Comparison of ENCODE assay signal across 7 cellular contexts in the genomic region with DNA sequence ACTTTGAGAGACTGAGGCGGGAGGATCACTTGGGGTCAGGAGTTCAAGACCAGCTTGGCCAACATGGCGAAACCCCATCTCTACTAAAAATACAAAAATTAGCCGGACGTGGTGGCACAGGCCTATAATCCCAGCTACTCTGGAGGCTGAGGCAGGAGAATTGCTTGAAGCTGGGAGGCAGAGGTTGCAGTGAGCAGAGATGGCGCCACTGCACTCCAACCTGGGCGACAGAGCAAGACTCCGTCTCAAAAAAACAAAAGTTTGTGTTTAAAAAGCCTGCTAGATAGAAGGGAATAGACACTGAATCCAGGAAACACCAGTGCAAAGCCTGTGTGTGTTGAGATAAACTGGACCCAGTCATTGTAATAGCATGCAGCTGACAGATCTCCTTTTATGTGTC. TPM values are rescaled to one million over a fixed set of nuclear protein-coding genes. Genes with fewer than 3 reads are reported as not detected.
A peak's percentile ranks its signal among the peaks of the same experiment; 100 is the strongest.
DNase-seq lines count a peak whose midpoint lies in the region; ATAC-seq and TF ChIP-seq lines count a peak whose summit lies in the region.
"Not testable (repeated sequence)": the region's sequence is repeated elsewhere in the genome, so short reads cannot be mapped to it uniquely, and the experiment has no call there.

No MANE protein-coding gene starts in this region.

- peaks cover 28% of the 10 kb centered on the region for H3K4me1 Mint-ChIP-seq in T-helper 17 cell
- peaks cover 10% of the 10 kb centered on the region for H3K4me1 Mint-ChIP-seq in brain
- H3K4me1 Mint-ChIP-seq in naive B cell = peaks cover 33 to 40% (median 35%) of the 10 kb centered on the region in 3 donors
- H3K4me1 Mint-ChIP-seq in neural progenitor cell = not testable (repeated sequence)

- H3K79me2 ChIP-seq in OCI-LY1 (ENCODE audit: insufficient read depth, low read length) = peaks cover 21% of the 10 kb centered on the region
- not testable (repeated sequence) for H3K79me2 ChIP-seq in neural progenitor cell (ENCODE audit: low read depth)

- H3K27ac Mint-ChIP-seq in T-helper 17 cell, brain, neural progenitor cell: not testable (repeated sequence)
- peak overlapping the region in 1 of 6 donors; percentile 99 for H3K27ac Mint-ChIP-seq in naive B cell

- peaks cover 0 to 18% (median 5%) of the 10 kb centered on the region in 11 experiments; a peak in 9 of 22 replicates for H4K20me1 ChIP-seq in BLaER1 treated with 17β-estradiol and CSF1 and Interleukin-3, amounts not matched to agents 10 nM and 100 nM
- not testable (repeated sequence) for H4K20me1 ChIP-seq in OCI-LY1 (ENCODE audit: insufficient read depth, low read length); neural progenitor cell (ENCODE audit: low read depth)

- H3K9me3 Mint-ChIP-seq in brain, naive B cell, neural progenitor cell: not testable (repeated sequence)

- not testable (repeated sequence) for H3K27me3 Mint-ChIP-seq in T-helper 17 cell, naive B cell
- H3K27me3 Mint-ChIP-seq in brain = peaks cover 52% of the 10 kb centered on the region
- peaks cover 16% of the 10 kb centered on the region for H3K27me3 Mint-ChIP-seq in neural progenitor cell (ENCODE audit: insufficient read depth, low read depth)

- not testable (repeated sequence) for H3K36me3 Mint-ChIP-seq in T-helper 17 cell (ENCODE audit: low read depth); brain; naive B cell; neural progenitor cell

- H3K4me2 ChIP-seq in BLaER1 treated with 17β-estradiol and CSF1 and Interleukin-3, amounts not matched to agents 10 nM and 100 nM = peak overlapping the region in 8 of 11 experiments; percentile 78 to 99 (median 90); a peak in 13 of 22 replicates
- H3K4me2 ChIP-seq in OCI-LY1 (ENCODE audit: low read length) = peak overlapping the region; percentile 95
- not testable (repeated sequence) for H3K4me2 ChIP-seq in neural progenitor cell

- H2AFZ ChIP-seq in OCI-LY1 (ENCODE audit: low read length); neural progenitor cell (replicated peaks): not testable (repeated sequence)

- H3K27me3 ChIP-seq in BLaER1 treated with 17β-estradiol and CSF1 and Interleukin-3, amounts not matched to agents 10 nM and 100 nM; OCI-LY1 (ENCODE audit: insufficient read depth, low read length): not testable (repeated sequence)
- H3K27me3 ChIP-seq in neural progenitor cell = peaks cover 30% of the 10 kb centered on the region

- not testable (repeated sequence) for H3K9me3 ChIP-seq in BLaER1 treated with 17β-estradiol and CSF1 and Interleukin-3, amounts not matched to agents 10 nM and 100 nM (replicated peaks in 1 of 11); ES-I3 (ENCODE audit: control insufficient read depth, insufficient read depth, low read length); OCI-LY1 (ENCODE audit: low read length); T-helper 17 cell (ENCODE audit: control insufficient read depth, low read length, poor library complexity, severe bottlenecking); neural progenitor cell (ENCODE audit: low read depth)

- not testable (repeated sequence) for H3F3A ChIP-seq in OCI-LY1 (ENCODE audit: insufficient read depth, low read length)
- peaks cover 11% of the 10 kb centered on the region for H3F3A ChIP-seq in neural progenitor cell (ENCODE audit: low read depth)

- ATAC-seq in T-helper 17 cell; naive B cell (ENCODE audit: low read depth in 2 of 2): not testable (repeated sequence)

- H3K9me2 ChIP-seq in OCI-LY1 (ENCODE audit: low read depth, low read length) = not testable (repeated sequence)

- not testable (repeated sequence) for TF ChIP-seq CTCF in OCI-LY1 (IDR thresholded peaks at IDR 0.05; ENCODE audit: low read length); brain (conservative IDR thresholded peaks at IDR 0.05); neural progenitor cell (IDR thresholded peaks at IDR 0.05)

- H3K36me3 ChIP-seq in BLaER1 treated with 17β-estradiol and CSF1 and Interleukin-3, amounts not matched to agents 10 nM and 100 nM; ES-I3 (ENCODE audit: insufficient read depth, low read length); OCI-LY1 (ENCODE audit: insufficient read depth, low read length); neural progenitor cell: not testable (repeated sequence)

- peak overlapping the region; percentile 98 for H3K4me3 Mint-ChIP-seq in T-helper 17 cell
- H3K4me3 Mint-ChIP-seq in brain = peak overlapping the region; percentile 10 to 97 (median 53)
- H3K4me3 Mint-ChIP-seq in naive B cell = peak overlapping the region in 6 of 8 donors; percentile 15 to 97 (median 94)
- H3K4me3 Mint-ChIP-seq in neural progenitor cell = peak overlapping the region; percentile 93

- H3K9ac ChIP-seq in BLaER1 treated with 17β-estradiol and CSF1 and Interleukin-3, amounts not matched to agents 10 nM and 100 nM; neural progenitor cell: not testable (repeated sequence)
- H3K9ac ChIP-seq in ES-I3 (ENCODE audit: low read depth, low read length) (peak overlapping the region; percentile 83; the same call in 1 of the 2 replicates), OCI-LY1 (ENCODE audit: low read length) (peak overlapping the region; percentile 90; the same call in 1 of the 2 replicates)

- H3K4me3 ChIP-seq in BLaER1 treated with 17β-estradiol and CSF1 and Interleukin-3, amounts not matched to agents 10 nM and 100 nM; neural progenitor cell: not testable (repeated sequence)
- H3K4me3 ChIP-seq in OCI-LY1 (ENCODE audit: low read depth, low read length, poor library complexity, severe bottlenecking) = peak overlapping the region; percentile 75

- not testable (repeated sequence) for H3K27ac ChIP-seq in BLaER1 treated with 17β-estradiol and CSF1 and Interleukin-3, amounts not matched to agents 10 nM and 100 nM; neural progenitor cell
- H3K27ac ChIP-seq in OCI-LY1 (ENCODE audit: low read depth, low read length, poor library complexity, severe bottlenecking) = peak overlapping the region; percentile 99

- DNase-seq in T-helper 17 cell; naive B cell; neural progenitor cell (ENCODE audit: low spot score): not testable (repeated sequence)

- peaks cover 12 to 39% (median 18%) of the 10 kb centered on the region in 10 experiments for H3K4me1 ChIP-seq in BLaER1 treated with 17β-estradiol and CSF1 and Interleukin-3, amounts not matched to agents 10 nM and 100 nM
- not testable (repeated sequence) for H3K4me1 ChIP-seq in ES-I3 (ENCODE audit: insufficient read depth, low read length); neural progenitor cell
- peaks cover 38% of the 10 kb centered on the region for H3K4me1 ChIP-seq in OCI-LY1 (ENCODE audit: insufficient read depth, low read length, severe bottlenecking)

RNA-seq across cellular contexts. Expression of a gene that starts 1.5 kb away (rescaled TPM):
- total RNA-seq in T-helper 17 cell (10 to 100 TPM; 52.9 to 54.5 TPM), neural progenitor cell (ENCODE audit: low replicate concordance) (2.0 and 11.4 TPM in 2 replicates)
- polyA plus RNA-seq in brain (ENCODE audit: insufficient read depth, low read depth, low replicate concordance) (1.6 TPM), naive B cell (ENCODE audit: low read depth in 6 of 6) (10 to 100 TPM in 5 of 6 donors, 1 to 10 TPM in 1; 6.7 to 23.6 (median 20.6) TPM)
